1 cellular context compared by ENCODE assay signal in the genomic region with DNA sequence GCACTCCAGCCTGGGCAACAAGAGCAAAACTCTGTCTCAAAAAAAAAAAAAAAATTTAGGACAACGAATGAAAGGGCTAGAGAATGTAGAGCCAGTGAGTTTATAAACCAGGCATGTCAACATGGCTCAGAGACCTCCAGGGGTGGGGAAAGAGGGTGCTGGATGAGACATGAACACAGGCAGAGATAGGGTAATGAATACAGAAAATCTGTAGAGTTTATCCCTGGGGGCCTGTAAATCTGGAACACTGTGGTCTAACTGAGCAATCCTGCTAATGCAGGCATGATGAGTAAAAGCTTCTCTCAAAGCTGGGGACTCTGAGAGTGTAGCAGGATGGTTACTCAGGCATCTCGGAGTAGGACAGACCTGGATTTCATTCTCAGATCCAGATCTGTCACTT.
TF ChIP-seq lines count a peak whose summit lies in the region.

No MANE protein-coding gene starts in this region.

TF ChIP-seq in WTC11, 78 proteins besides CTCF, POLR2A, EP300 and RAD21 (continued from another document):
- TF ChIP-seq, protein P1, sequence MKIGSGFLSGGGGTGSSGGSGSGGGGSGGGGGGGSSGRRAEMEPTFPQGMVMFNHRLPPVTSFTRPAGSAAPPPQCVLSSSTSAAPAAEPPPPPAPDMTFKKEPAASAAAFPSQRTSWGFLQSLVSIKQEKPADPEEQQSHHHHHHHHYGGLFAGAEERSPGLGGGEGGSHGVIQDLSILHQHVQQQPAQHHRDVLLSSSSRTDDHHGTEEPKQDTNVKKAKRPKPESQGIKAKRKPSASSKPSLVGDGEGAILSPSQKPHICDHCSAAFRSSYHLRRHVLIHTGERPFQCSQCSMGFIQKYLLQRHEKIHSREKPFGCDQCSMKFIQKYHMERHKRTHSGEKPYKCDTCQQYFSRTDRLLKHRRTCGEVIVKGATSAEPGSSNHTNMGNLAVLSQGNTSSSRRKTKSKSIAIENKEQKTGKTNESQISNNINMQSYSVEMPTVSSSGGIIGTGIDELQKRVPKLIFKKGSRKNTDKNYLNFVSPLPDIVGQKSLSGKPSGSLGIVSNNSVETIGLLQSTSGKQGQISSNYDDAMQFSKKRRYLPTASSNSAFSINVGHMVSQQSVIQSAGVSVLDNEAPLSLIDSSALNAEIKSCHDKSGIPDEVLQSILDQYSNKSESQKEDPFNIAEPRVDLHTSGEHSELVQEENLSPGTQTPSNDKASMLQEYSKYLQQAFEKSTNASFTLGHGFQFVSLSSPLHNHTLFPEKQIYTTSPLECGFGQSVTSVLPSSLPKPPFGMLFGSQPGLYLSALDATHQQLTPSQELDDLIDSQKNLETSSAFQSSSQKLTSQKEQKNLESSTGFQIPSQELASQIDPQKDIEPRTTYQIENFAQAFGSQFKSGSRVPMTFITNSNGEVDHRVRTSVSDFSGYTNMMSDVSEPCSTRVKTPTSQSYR (CRISPR knock-in tag; IDR thresholded peaks at IDR 0.05), result no peak
- TF ChIP-seq E2F1 (CRISPR knock-in tag; IDR thresholded peaks at IDR 0.05), result no peak
- no peak for TF ChIP-seq GTF2I (CRISPR knock-in tag; conservative IDR thresholded peaks at IDR 0.05)
- TF ChIP-seq, protein P2, sequence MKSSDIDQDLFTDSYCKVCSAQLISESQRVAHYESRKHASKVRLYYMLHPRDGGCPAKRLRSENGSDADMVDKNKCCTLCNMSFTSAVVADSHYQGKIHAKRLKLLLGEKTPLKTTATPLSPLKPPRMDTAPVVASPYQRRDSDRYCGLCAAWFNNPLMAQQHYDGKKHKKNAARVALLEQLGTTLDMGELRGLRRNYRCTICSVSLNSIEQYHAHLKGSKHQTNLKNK (CRISPR knock-in tag; IDR thresholded peaks at IDR 0.05), result no peak
- TF ChIP-seq JAZF1 (CRISPR knock-in tag; IDR thresholded peaks at IDR 0.05), result no peak
- no peak for TF ChIP-seq TP53 (CRISPR knock-in tag; IDR thresholded peaks at IDR 0.05)
